3 cellular contexts compared by ENCODE assay signal in genomic region chr19:7962644-7963268, GRCh38.
TF ChIP-seq lines count a peak whose summit lies in the region.

No MANE protein-coding gene starts in this region.

TF ChIP-seq in A549, 52 proteins besides CTCF, POLR2A, EP300 and RAD21:
- TF ChIP-seq MAFK (IDR thresholded peaks at IDR 0.05; ENCODE audit: partially characterized antibody), result peak; percentile 91
- TF ChIP-seq RFX5 (IDR thresholded peaks at IDR 0.05), result no peak
TF ChIP-seq in A549: peak in this region for 1.

TF ChIP-seq in WTC11, 78 proteins besides CTCF, POLR2A, EP300 and RAD21 (continued from another document):
- TF ChIP-seq CREM (CRISPR knock-in tag; IDR thresholded peaks at IDR 0.05) (no peak), ZNF416 (CRISPR knock-in tag; IDR thresholded peaks at IDR 0.05) (no peak), ZNF425 (CRISPR knock-in tag; conservative IDR thresholded peaks at IDR 0.05) (no peak), ETV6 (CRISPR knock-in tag; IDR thresholded peaks at IDR 0.05) (no peak)
- TF ChIP-seq, protein P1, sequence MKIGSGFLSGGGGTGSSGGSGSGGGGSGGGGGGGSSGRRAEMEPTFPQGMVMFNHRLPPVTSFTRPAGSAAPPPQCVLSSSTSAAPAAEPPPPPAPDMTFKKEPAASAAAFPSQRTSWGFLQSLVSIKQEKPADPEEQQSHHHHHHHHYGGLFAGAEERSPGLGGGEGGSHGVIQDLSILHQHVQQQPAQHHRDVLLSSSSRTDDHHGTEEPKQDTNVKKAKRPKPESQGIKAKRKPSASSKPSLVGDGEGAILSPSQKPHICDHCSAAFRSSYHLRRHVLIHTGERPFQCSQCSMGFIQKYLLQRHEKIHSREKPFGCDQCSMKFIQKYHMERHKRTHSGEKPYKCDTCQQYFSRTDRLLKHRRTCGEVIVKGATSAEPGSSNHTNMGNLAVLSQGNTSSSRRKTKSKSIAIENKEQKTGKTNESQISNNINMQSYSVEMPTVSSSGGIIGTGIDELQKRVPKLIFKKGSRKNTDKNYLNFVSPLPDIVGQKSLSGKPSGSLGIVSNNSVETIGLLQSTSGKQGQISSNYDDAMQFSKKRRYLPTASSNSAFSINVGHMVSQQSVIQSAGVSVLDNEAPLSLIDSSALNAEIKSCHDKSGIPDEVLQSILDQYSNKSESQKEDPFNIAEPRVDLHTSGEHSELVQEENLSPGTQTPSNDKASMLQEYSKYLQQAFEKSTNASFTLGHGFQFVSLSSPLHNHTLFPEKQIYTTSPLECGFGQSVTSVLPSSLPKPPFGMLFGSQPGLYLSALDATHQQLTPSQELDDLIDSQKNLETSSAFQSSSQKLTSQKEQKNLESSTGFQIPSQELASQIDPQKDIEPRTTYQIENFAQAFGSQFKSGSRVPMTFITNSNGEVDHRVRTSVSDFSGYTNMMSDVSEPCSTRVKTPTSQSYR (CRISPR knock-in tag; IDR thresholded peaks at IDR 0.05), result no peak
- TF ChIP-seq, protein P2, sequence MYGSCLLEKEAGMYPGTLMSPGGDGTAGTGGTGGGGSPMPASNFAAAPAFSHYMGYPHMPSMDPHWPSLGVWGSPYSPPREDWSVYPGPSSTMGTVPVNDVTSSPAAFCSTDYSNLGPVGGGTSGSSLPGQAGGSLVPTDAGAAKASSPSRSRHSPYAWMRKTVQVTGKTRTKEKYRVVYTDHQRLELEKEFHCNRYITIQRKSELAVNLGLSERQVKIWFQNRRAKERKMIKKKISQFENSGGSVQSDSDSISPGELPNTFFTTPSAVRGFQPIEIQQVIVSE (CRISPR knock-in tag; IDR thresholded peaks at IDR 0.05; ENCODE audit: borderline replicate concordance), result no peak

TF ChIP-seq in liver, 16 proteins besides CTCF, POLR2A, EP300 and RAD21 (continued from another document):
- TF ChIP-seq SP1 (IDR thresholded peaks at IDR 0.05) (no peak), TAF1 (conservative IDR thresholded peaks at IDR 0.05) (no peak), NR2F2 (IDR thresholded peaks at IDR 0.05) (no peak), REST (IDR thresholded peaks at IDR 0.05) (no peak), RXRA (IDR thresholded peaks at IDR 0.05) (no peak), GABPA (IDR thresholded peaks at IDR 0.05 in 1 of 2, conservative IDR thresholded peaks at IDR 0.05 in 1 of 2) (no peak), HNF4G (IDR thresholded peaks at IDR 0.05) (no peak), FOXA2 (IDR thresholded peaks at IDR 0.05) (no peak), HNF4A (conservative IDR thresholded peaks at IDR 0.05) (no peak), JUND (IDR thresholded peaks at IDR 0.05) (no peak), ZBTB33 (IDR thresholded peaks at IDR 0.05) (no peak), FOXA1 (IDR thresholded peaks at IDR 0.05) (no peak), EGR1 (IDR thresholded peaks at IDR 0.05; ENCODE audit: low read depth in 2 of 2) (no peak)
- TF ChIP-seq, protein P3, sequence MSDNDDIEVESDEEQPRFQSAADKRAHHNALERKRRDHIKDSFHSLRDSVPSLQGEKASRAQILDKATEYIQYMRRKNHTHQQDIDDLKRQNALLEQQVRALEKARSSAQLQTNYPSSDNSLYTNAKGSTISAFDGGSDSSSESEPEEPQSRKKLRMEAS (IDR thresholded peaks at IDR 0.05), result no peak
- TF ChIP-seq, protein P4, sequence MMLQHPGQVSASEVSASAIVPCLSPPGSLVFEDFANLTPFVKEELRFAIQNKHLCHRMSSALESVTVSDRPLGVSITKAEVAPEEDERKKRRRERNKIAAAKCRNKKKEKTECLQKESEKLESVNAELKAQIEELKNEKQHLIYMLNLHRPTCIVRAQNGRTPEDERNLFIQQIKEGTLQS (IDR thresholded peaks at IDR 0.05), result no peak
